11 cellular contexts compared by ENCODE assay signal in genomic region chr21:31908106-31909031, GRCh38. TPM values are rescaled to one million over a fixed set of nuclear protein-coding genes. Genes with fewer than 3 reads are reported as not detected.
A peak's percentile ranks its signal among the peaks of the same experiment; 100 is the strongest.
DNase-seq lines count a peak whose midpoint lies in the region; ATAC-seq, FAIRE-seq and TF ChIP-seq lines count a peak whose summit lies in the region.
"Had no signal": no experiment of that assay in that cellular context is flagged by ENCODE, and none has a peak within 500 bp of the region (broad histone marks: within the 10 kb centered on the region; RNA-seq: fewer than 3 reads in every experiment).

No MANE protein-coding gene starts in this region.

- H3K27ac Mint-ChIP-seq in GM23338 (peak overlapping the region; percentile 29; the same call in 1 of the 2 replicates), astrocyte (ENCODE audit: unreplicated experiment) (no peak overlapping the region)

- H3K36me3 Mint-ChIP-seq in GM23338 (ENCODE audit: low read depth) (peaks cover 9% of the 10 kb centered on the region; the same call in 2 of the 3 replicates), astrocyte (ENCODE audit: low read depth, unreplicated experiment) (no peaks in the 10 kb centered on the region)

- H3K9ac ChIP-seq in astrocyte (ENCODE audit: low read length): no peak overlapping the region

- H4K20me1 ChIP-seq in GM23338 (replicated peaks; ENCODE audit: insufficient read depth) (no peaks in the 10 kb centered on the region), astrocyte (ENCODE audit: insufficient read depth, low read length) (no peaks in the 10 kb centered on the region)

- H3K27me3 ChIP-seq in GM23338 (ENCODE audit: insufficient read depth): no peaks in the 10 kb centered on the region
- H3K27me3 ChIP-seq in astrocyte (ENCODE audit: insufficient read depth, low read length): peaks cover 7% of the 10 kb centered on the region
- H3K27me3 ChIP-seq in small intestine (ENCODE audit: control insufficient read depth in 2 of 2, insufficient read depth in 2 of 2, low read length in 2 of 2): peaks cover 0 to 2% of the 10 kb centered on the region in 2 donors

- H3K4me1 ChIP-seq in GM23338 (ENCODE audit: insufficient read depth): peaks cover 55% of the 10 kb centered on the region
- peaks cover 9% of the 10 kb centered on the region for H3K4me1 ChIP-seq in astrocyte (ENCODE audit: insufficient read depth, low read length)
- H3K4me1 ChIP-seq in small intestine (ENCODE audit: control insufficient read depth in 2 of 2, insufficient read depth in 1 of 2, low read depth in 1 of 2, low read length in 1 of 2): peaks cover 4% of the 10 kb centered on the region in 2 donors

- no peaks in the 10 kb centered on the region for H3K36me3 ChIP-seq in GM23338 (ENCODE audit: insufficient read depth)
- no peaks in the 10 kb centered on the region for H3K36me3 ChIP-seq in astrocyte (ENCODE audit: insufficient read depth, low read length)
- H3K36me3 ChIP-seq in small intestine (ENCODE audit: control insufficient read depth in 2 of 2, insufficient read depth in 2 of 2, low read length in 2 of 2): no peaks in the 10 kb centered on the region
- H3K36me3 ChIP-seq: thoracic aorta had no signal

- H3K4me3 ChIP-seq in GM23338: peak overlapping the region; percentile 34
- H3K4me3 ChIP-seq in astrocyte (ENCODE audit: insufficient read depth, low read depth, low read length): no peak overlapping the region
- H3K4me3 ChIP-seq in small intestine (ENCODE audit: low read depth in 1 of 2, low read length in 2 of 2): no peak overlapping the region
- H3K4me3 ChIP-seq: GM12878, thoracic aorta had no signal

- peak; percentile 81 for DNase-seq in GM23338 (ENCODE audit: low spot score)
- peak; percentile 44 for DNase-seq in astrocyte (ENCODE audit: low read depth)
- DNase-seq in kidney tubule cell (ENCODE audit: low spot score): peak; percentile 23
- DNase-seq in small intestine: peak; percentile 16
- DNase-seq in NCI-H446 treated with DMSO at 0.1 percent for 48 hours (lab: John Stamatoyannopoulos, UW): no peak
- no peak for DNase-seq in NCI-H2196 (lab: John Stamatoyannopoulos, UW; ENCODE audit: unreplicated experiment)
- DNase-seq: NCI-H1930 had no signal

- H2AFZ ChIP-seq in GM23338 (peak overlapping the region; percentile 19; the same call in 1 of the 2 replicates), astrocyte (ENCODE audit: low read depth, low read length) (no peak overlapping the region)

- no peaks in the 10 kb centered on the region for H3K9me3 ChIP-seq in astrocyte (ENCODE audit: insufficient read depth, low read depth, low read length)
- H3K9me3 ChIP-seq in small intestine (ENCODE audit: control insufficient read depth, low read depth): peaks cover 2% of the 10 kb centered on the region
- H3K9me3 ChIP-seq: thoracic aorta had no signal

- H3K79me2 ChIP-seq in GM23338 (replicated peaks; ENCODE audit: insufficient read depth): peaks cover 9% of the 10 kb centered on the region; the same call in 1 of the 2 replicates
- H3K79me2 ChIP-seq in astrocyte (ENCODE audit: insufficient read depth, low read length): no peaks in the 10 kb centered on the region

- peak overlapping the region; percentile 50 for H3K4me2 ChIP-seq in GM23338
- H3K4me2 ChIP-seq in astrocyte (ENCODE audit: low read length): peak overlapping the region; percentile 47

- WGBS in small intestine, 3 donors: 30 to 37% (median 32%) methylated on average over 20 of the region's 20 CpGs

- H3F3A ChIP-seq in GM23338 (replicated peaks; ENCODE audit: low read depth): peaks cover 10% of the 10 kb centered on the region

- TF ChIP-seq CTCF in GM23338 (conservative IDR thresholded peaks at IDR 0.05; ENCODE audit: low read depth in 2 of 2) (no peak), astrocyte (IDR thresholded peaks at IDR 0.05; ENCODE audit: insufficient read depth, low read depth, low read length) (no peak)

- H3K4me3 Mint-ChIP-seq in GM23338: peak overlapping the region; percentile 39
- no peak overlapping the region for H3K4me3 Mint-ChIP-seq in astrocyte (ENCODE audit: unreplicated experiment)

- FAIRE-seq in astrocyte (lab: Jason Lieb, UNC) (no peak), small intestine (lab: Jason Lieb, UNC) (no peak)
- FAIRE-seq: GM12878 had no signal

- peak overlapping the region; percentile 90; the same call in 1 of the 2 replicates for H3K27ac ChIP-seq in GM23338 (ENCODE audit: low read depth)
- H3K27ac ChIP-seq in astrocyte (ENCODE audit: low read depth, low read length): no peak overlapping the region
- H3K27ac ChIP-seq in small intestine (ENCODE audit: low read depth in 1 of 2, low read length in 1 of 2): peak overlapping the region in 1 of 2 donors; percentile 65
- H3K27ac ChIP-seq: thoracic aorta had no signal

- H3K27me3 Mint-ChIP-seq in GM23338 (ENCODE audit: insufficient read depth, low read depth, poor library complexity) (peaks cover 18% of the 10 kb centered on the region), astrocyte (ENCODE audit: low read depth, unreplicated experiment) (peaks cover 3% of the 10 kb centered on the region)

- H3K9me3 Mint-ChIP-seq in GM23338 (peaks cover 4% of the 10 kb centered on the region; the same call in 1 of the 3 replicates), astrocyte (ENCODE audit: unreplicated experiment) (peaks cover 4% of the 10 kb centered on the region)

- peaks cover 67% of the 10 kb centered on the region for H3K4me1 Mint-ChIP-seq in GM23338
- H3K4me1 Mint-ChIP-seq in astrocyte (ENCODE audit: low read depth, unreplicated experiment): peaks cover 11% of the 10 kb centered on the region

- peak; percentile 80 for ATAC-seq in GM23338
- no peak for ATAC-seq in GM21825 (IDR thresholded peaks at IDR 0.05; ENCODE audit: unreplicated experiment)
- ATAC-seq in GM19467 (IDR thresholded peaks at IDR 0.05; ENCODE audit: unreplicated experiment): no peak
- ATAC-seq: GM12878 had no signal

- H3K9me2 ChIP-seq in GM23338 (ENCODE audit: insufficient read depth): peaks cover 4% of the 10 kb centered on the region; the same call in 1 of the 2 replicates

TF ChIP-seq in GM23338, 12 proteins besides CTCF, POLR2A, EP300 and RAD21 (continues in another document):
- no peak for TF ChIP-seq ZNF462 (CRISPR knock-in tag; IDR thresholded peaks at IDR 0.05)
- TF ChIP-seq POLR2AphosphoS5 (IDR thresholded peaks at IDR 0.05; ENCODE audit: low read depth): no peak
- TF ChIP-seq ZNF114 (CRISPR knock-in tag; IDR thresholded peaks at IDR 0.05): no peak
- TF ChIP-seq EZH2phosphoT487 (IDR thresholded peaks at IDR 0.05; ENCODE audit: unreplicated experiment): no peak
- no peak for TF ChIP-seq JUNB (IDR thresholded peaks at IDR 0.05; ENCODE audit: unreplicated experiment)

RNA-seq across cellular contexts. Expression of gene HUNK, which starts 35.5 kb away (rescaled TPM):
- 5.1 and 14.8 TPM in 2 replicates for total RNA-seq in GM23338 (2014; rRNA removed; shearing (Covaris generic))
- polyA plus RNA-seq in GM23338 (2016; fragmentation: Nextera tagmentation; extraction: Ambion mirVana) (1.6 and 2.9 TPM in 2 replicates), small intestine (1 to 10 TPM; 1.1 to 3.0 (median 1.6) TPM)
- total RNA-seq in astrocyte: 0.34 and 0.77 TPM in 2 replicates

Comparison
In these comparisons a context has a peak if more than half of its experiments do, and no peak if none do; other contexts are left out.
1. DNase-seq: peak in GM23338 (single experiment), astrocyte (single experiment), kidney tubule cell (single experiment) and small intestine (single experiment); none in NCI-H446 treated with DMSO at 0.1 percent for 48 hours (single experiment) and NCI-H2196 (single experiment).